ENCODE assay signal across 7 cellular contexts in the genomic region with DNA sequence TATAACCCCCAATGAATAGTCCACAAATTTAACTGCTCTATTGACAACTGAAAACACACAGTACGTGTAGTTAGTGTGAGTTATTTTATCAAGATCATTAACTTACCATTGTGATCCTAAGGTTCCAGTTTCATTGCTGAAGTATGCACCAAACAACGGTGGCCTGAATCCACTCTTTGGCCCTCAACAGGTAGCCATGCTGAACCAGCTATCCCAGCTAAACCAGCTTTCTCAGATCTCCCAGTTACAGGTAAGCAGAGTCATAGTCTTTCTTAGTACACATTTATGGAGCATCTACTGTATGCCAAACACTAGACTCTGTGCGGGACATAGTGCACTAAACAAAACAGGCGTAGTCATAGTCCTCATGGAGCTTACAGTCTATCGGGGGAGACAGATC. TPM values are rescaled to one million over a fixed set of nuclear protein-coding genes. Genes with fewer than 3 reads are reported as not detected.
"Had no signal": no experiment of that assay in that cellular context is flagged by ENCODE, and none has a peak within 500 bp of the region (broad histone marks: within the 10 kb centered on the region; RNA-seq: fewer than 3 reads in every experiment).

No MANE protein-coding gene starts in this region.

- ATAC-seq: HCT116 had no signal

- DNase-seq: GOT3, H7 had no signal

- H3K27ac ChIP-seq: GM23248 had no signal

- H3K4me3 Mint-ChIP-seq: IgD-negative memory B cell had no signal

- H3K9me3 ChIP-seq: HAP-1 had no signal

- H3K4me1 ChIP-seq: HAP-1 had no signal

- H3K4me3 ChIP-seq: GM23248, HAP-1 had no signal

- H3K27me3 Mint-ChIP-seq: IgD-negative memory B cell had no signal

- FAIRE-seq: HTR-8/SVneo had no signal

- H3K9me3 Mint-ChIP-seq: IgD-negative memory B cell had no signal

RNA-seq across cellular contexts. Expression of a gene that starts 40.3 kb away (rescaled TPM):
- total RNA-seq: GM23248, H7 had no signal
- polyA plus RNA-seq: GM23248 had no signal
